Comparison of ENCODE assay signal across 11 cellular contexts in genomic region chr10:92142512-92142911, GRCh38.
DNase-seq lines count a peak whose midpoint lies in the region; ATAC-seq and TF ChIP-seq lines count a peak whose summit lies in the region.
"Had no signal": no experiment of that assay in that cellular context is flagged by ENCODE, and none has a peak within 500 bp of the region (broad histone marks: within the 10 kb centered on the region; RNA-seq: fewer than 3 reads in every experiment).

No MANE protein-coding gene starts in this region.

- ATAC-seq in HG02642 (IDR thresholded peaks at IDR 0.05; ENCODE audit: poor library complexity, unreplicated experiment): peak; percentile 6

- H2AFZ ChIP-seq in OCI-LY7 (ENCODE audit: low read length): peak overlapping the region; percentile 58

- CTCF ChIA-PET in OCI-LY7 (lab: Charles Lee; ENCODE audit: unreplicated experiment): no interaction called here

- DNase-seq in OCI-LY7 (ENCODE audit: low spot score): peak; percentile 27
- peak; percentile 5 for DNase-seq in germinal center (ENCODE audit: low spot score)
- DNase-seq in T-helper 2 cell treated with Interferon-gamma antibody and Interleukin-4, amounts not matched to agents 5 μg/mL and 100 μg/mL, for 36 hours (ENCODE audit: low spot score): no peak
- DNase-seq in DMS 273 treated with DMSO at 0.1 percent for 48 hours (lab: John Stamatoyannopoulos, UW): no peak
- no peak for DNase-seq in GM19238 (ENCODE audit: insufficient read length, low spot score)
- DNase-seq in activated CD4-positive, CD25-positive, alpha-beta regulatory T cell (lab: John Stamatoyannopoulos, UW): no peak
- DNase-seq: activated naive CD4-positive, alpha-beta T cell treated with anti-CD3 and anti-CD28 coated beads, Interleukin-2, amount 10 ng/mL, durations not matched to agents 7 days and 5 days; MG63; posterior cingulate gyrus had no signal

- H3K27ac Mint-ChIP-seq in T-helper 2 cell treated with Interferon-gamma antibody and Interleukin-4, amounts not matched to agents 5 μg/mL and 100 μg/mL, for 36 hours: no peak overlapping the region
- H3K27ac Mint-ChIP-seq: activated naive CD4-positive, alpha-beta T cell treated with anti-CD3 and anti-CD28 coated beads, Interleukin-2, amount 10 ng/mL, durations not matched to agents 7 days and 5 days had no signal

- H3K4me2 ChIP-seq in OCI-LY7 (ENCODE audit: low read length): peak overlapping the region; percentile 82

- BruUV-seq in OCI-LY7 (replicated peaks; lab: Mats Ljungman, UMichigan): TSS peak; percentile 95

- H3K27ac ChIP-seq in C4-2B (no peak overlapping the region), OCI-LY7 (ENCODE audit: low read depth, low read length, poor library complexity, severe bottlenecking) (peak overlapping the region; percentile 78)

- intact Hi-C loops in OCI-LY7 (cut with micrococcal nuclease; ENCODE audit: unreplicated experiment): loop anchor here (1.0 to 5.0 kb wide), 3 partner anchors 98 to 345 kb away; partner anchors contain the start of genes CPEB3, MARCHF5 and TNKS2

- TF ChIP-seq CTCF in C4-2B (conservative IDR thresholded peaks at IDR 0.05) (peak; percentile 35), OCI-LY7 (conservative IDR thresholded peaks at IDR 0.05; ENCODE audit: low read length) (peak; percentile 60)

- H3K36me3 ChIP-seq in OCI-LY7 (ENCODE audit: insufficient read depth, low read length): no peaks in the 10 kb centered on the region
- H3K36me3 ChIP-seq: MG63 had no signal

- POLR2A ChIA-PET in OCI-LY7 (lab: Charles Lee): interaction anchor here (0.7 to 1.0 kb wide), 2 partner anchors 10 to 35 kb away, joined by 3 to 4 read pairs; no protein-coding TSS in a partner anchor

- no peak overlapping the region for H3K4me3 Mint-ChIP-seq in T-helper 2 cell treated with Interferon-gamma antibody and Interleukin-4, amounts not matched to agents 5 μg/mL and 100 μg/mL, for 36 hours
- H3K4me3 Mint-ChIP-seq: activated naive CD4-positive, alpha-beta T cell treated with anti-CD3 and anti-CD28 coated beads, Interleukin-2, amount 10 ng/mL, durations not matched to agents 7 days and 5 days had no signal

- H3K9me3 Mint-ChIP-seq in T-helper 2 cell treated with Interferon-gamma antibody and Interleukin-4, amounts not matched to agents 5 μg/mL and 100 μg/mL, for 36 hours: no peaks in the 10 kb centered on the region

- H3K27me3 Mint-ChIP-seq in T-helper 2 cell treated with Interferon-gamma antibody and Interleukin-4, amounts not matched to agents 5 μg/mL and 100 μg/mL, for 36 hours (ENCODE audit: low read depth): no peaks in the 10 kb centered on the region
- H3K27me3 Mint-ChIP-seq: activated naive CD4-positive, alpha-beta T cell treated with anti-CD3 and anti-CD28 coated beads, Interleukin-2, amount 10 ng/mL, durations not matched to agents 7 days and 5 days had no signal

- H3K4me1 ChIP-seq in OCI-LY7 (ENCODE audit: insufficient read depth, low read length, poor library complexity, severe bottlenecking): peaks cover 56% of the 10 kb centered on the region

- peak overlapping the region; percentile 59 for H3K4me3 ChIP-seq in OCI-LY7 (ENCODE audit: low read depth, low read length, poor library complexity, severe bottlenecking)
- H3K4me3 ChIP-seq: MG63 had no signal

- H4K20me1 ChIP-seq in OCI-LY7 (ENCODE audit: insufficient read depth, low read length): peaks cover 4% of the 10 kb centered on the region; the same call in 1 of the 2 replicates

- H3K9me2 ChIP-seq in OCI-LY7 (ENCODE audit: insufficient read depth, low read length): no peaks in the 10 kb centered on the region

- H3K9me3 ChIP-seq in OCI-LY7 (ENCODE audit: low read length): no peaks in the 10 kb centered on the region
- H3K9me3 ChIP-seq: MG63 had no signal

- H3K4me1 Mint-ChIP-seq in T-helper 2 cell treated with Interferon-gamma antibody and Interleukin-4, amounts not matched to agents 5 μg/mL and 100 μg/mL, for 36 hours (ENCODE audit: low read depth): no peaks in the 10 kb centered on the region
- H3K4me1 Mint-ChIP-seq: activated naive CD4-positive, alpha-beta T cell treated with anti-CD3 and anti-CD28 coated beads, Interleukin-2, amount 10 ng/mL, durations not matched to agents 7 days and 5 days had no signal

- H3K36me3 Mint-ChIP-seq in T-helper 2 cell treated with Interferon-gamma antibody and Interleukin-4, amounts not matched to agents 5 μg/mL and 100 μg/mL, for 36 hours (ENCODE audit: low read depth): peaks cover 6% of the 10 kb centered on the region

- no peaks in the 10 kb centered on the region for H3K79me2 ChIP-seq in OCI-LY7 (ENCODE audit: insufficient read depth, low read depth, low read length)

Comparison
In these comparisons a context has a peak if more than half of its experiments do, and no peak if none do; other contexts are left out.
1. DNase-seq: peak in OCI-LY7 (single experiment) and germinal center (single experiment); none in T-helper 2 cell treated with Interferon-gamma antibody and Interleukin-4, amounts not matched to agents 5 μg/mL and 100 μg/mL, for 36 hours (single experiment), DMS 273 treated with DMSO at 0.1 percent for 48 hours (single experiment), GM19238 (single experiment) and activated CD4-positive, CD25-positive, alpha-beta regulatory T cell (0 of 4).